ENCODE assay signal across 8 cellular contexts in genomic region chr2:152627010-152627957, GRCh38.
DNase-seq lines count a peak whose midpoint lies in the region; ATAC-seq lines count a peak whose summit lies in the region.

No MANE protein-coding gene starts in this region.

- no peak overlapping the region for H3K27ac Mint-ChIP-seq in activated CD8-positive, alpha-beta memory T cell treated with anti-CD3 and anti-CD28 coated beads, Interleukin-2, amount 10 ng/mL, durations not matched to agents 7 days and 5 days

- peaks cover 12% of the 10 kb centered on the region for H3K4me1 Mint-ChIP-seq in activated CD8-positive, alpha-beta memory T cell treated with anti-CD3 and anti-CD28 coated beads, Interleukin-2, amount 10 ng/mL, durations not matched to agents 7 days and 5 days

- DNase-seq in ELR (ENCODE audit: low read depth) (peak; percentile 57), astrocyte of the hippocampus (ENCODE audit: low read depth, low spot score) (peak; percentile 63), NK-92 (lab: John Stamatoyannopoulos, UW; ENCODE audit: unreplicated experiment) (no peak), iPS-NIHi7 (ENCODE audit: extremely low spot score) (no peak)
- DNase-seq in activated CD4-positive, alpha-beta T cell treated with anti-CD3 and anti-CD28 coated beads for 4 hours, result no peak
- DNase-seq in activated CD8-positive, alpha-beta memory T cell treated with anti-CD3 and anti-CD28 coated beads, Interleukin-2, amount 10 ng/mL, durations not matched to agents 7 days and 5 days, result no peak

- no peaks in the 10 kb centered on the region for H3K9me3 Mint-ChIP-seq in activated CD8-positive, alpha-beta memory T cell treated with anti-CD3 and anti-CD28 coated beads, Interleukin-2, amount 10 ng/mL, durations not matched to agents 7 days and 5 days (ENCODE audit: low read depth)

- H3K27ac ChIP-seq in layer of hippocampus (ENCODE audit: low read depth, low read length), result peak overlapping the region; percentile 21

- no peak overlapping the region for H3K4me3 Mint-ChIP-seq in activated CD8-positive, alpha-beta memory T cell treated with anti-CD3 and anti-CD28 coated beads, Interleukin-2, amount 10 ng/mL, durations not matched to agents 7 days and 5 days

- H3K27me3 ChIP-seq in layer of hippocampus (ENCODE audit: control insufficient read depth, insufficient read depth, low read length), result no peaks in the 10 kb centered on the region

- no peaks in the 10 kb centered on the region for H3K36me3 Mint-ChIP-seq in activated CD8-positive, alpha-beta memory T cell treated with anti-CD3 and anti-CD28 coated beads, Interleukin-2, amount 10 ng/mL, durations not matched to agents 7 days and 5 days

- H3K27me3 Mint-ChIP-seq in activated CD8-positive, alpha-beta memory T cell treated with anti-CD3 and anti-CD28 coated beads, Interleukin-2, amount 10 ng/mL, durations not matched to agents 7 days and 5 days, result peaks cover 20% of the 10 kb centered on the region

- ATAC-seq in HG03520 (IDR thresholded peaks at IDR 0.05; ENCODE audit: unreplicated experiment), result peak; percentile 72
- no peak for ATAC-seq in activated CD8-positive, alpha-beta memory T cell treated with anti-CD3 and anti-CD28 coated beads, Interleukin-2, amount 10 ng/mL, durations not matched to agents 7 days and 5 days

- CTCF ChIA-PET in activated CD8-positive, alpha-beta memory T cell treated with anti-CD3 and anti-CD28 coated beads, Interleukin-2, amount 10 ng/mL, durations not matched to agents 7 days and 5 days (lab: Charles Lee), result interaction anchor here (1.1 to 2.3 kb wide), 2 partner anchors 8 to 53 kb away, joined by 3 to 11 read pairs; no protein-coding TSS in a partner anchor

Comparison
In these comparisons a context has a peak if more than half of its experiments do, and no peak if none do; other contexts are left out.
1. DNase-seq: peak in ELR (single experiment) and astrocyte of the hippocampus (single experiment); none in activated CD4-positive, alpha-beta T cell treated with anti-CD3 and anti-CD28 coated beads for 4 hours (0 of 2), NK-92 (single experiment), activated CD8-positive, alpha-beta memory T cell treated with anti-CD3 and anti-CD28 coated beads, Interleukin-2, amount 10 ng/mL, durations not matched to agents 7 days and 5 days (single experiment) and iPS-NIHi7 (single experiment).